Comparison of ENCODE assay signal across 9 cellular contexts in genomic region chr11:32297629-32298028, GRCh38.
A peak's percentile ranks its signal among the peaks of the same experiment; 100 is the strongest.
DNase-seq lines count a peak whose midpoint lies in the region; ATAC-seq and TF ChIP-seq lines count a peak whose summit lies in the region.
"Had no signal": no experiment of that assay in that cellular context is flagged by ENCODE, and none has a peak within 500 bp of the region (broad histone marks: within the 10 kb centered on the region; RNA-seq: fewer than 3 reads in every experiment).

No MANE protein-coding gene starts in this region.

- peak; percentile 75 for ATAC-seq in GM19351 (IDR thresholded peaks at IDR 0.05; ENCODE audit: unreplicated experiment)
- ATAC-seq in GM18873 (IDR thresholded peaks at IDR 0.05; ENCODE audit: low FRiP score, unreplicated experiment): no peak
- no peak for ATAC-seq in GM19455 (IDR thresholded peaks at IDR 0.05; ENCODE audit: unreplicated experiment)

- H3K4me3 ChIP-seq in dorsolateral prefrontal cortex (no peak overlapping the region), retinal pigment epithelial cell (ENCODE audit: low read length) (no peak overlapping the region)
- H3K4me3 ChIP-seq: HAP-1 had no signal

- peak; percentile 62 for DNase-seq in AG20443 (ENCODE audit: low spot score)
- peak; percentile 28 for DNase-seq in NCI-H460 (ENCODE audit: extremely low read depth, low read depth)
- DNase-seq in dorsolateral prefrontal cortex: peak in 4 of 10 donors; percentile 7 to 49 (median 38)
- no peak for DNase-seq in retinal pigment epithelial cell (ENCODE audit: low read depth)
- DNase-seq in DMS153 (lab: John Stamatoyannopoulos, UW): no peak

- H3K27ac ChIP-seq in dorsolateral prefrontal cortex: peak overlapping the region in 2 of 59 donors; percentile 1 to 47

- no peaks in the 10 kb centered on the region for H3K27me3 ChIP-seq in dorsolateral prefrontal cortex

- TF ChIP-seq CTCF in dorsolateral prefrontal cortex (IDR thresholded peaks at IDR 0.05 in 54 of 56, conservative IDR thresholded peaks at IDR 0.05 in 2 of 56; ENCODE audit: low read depth in 1 of 56, partially characterized antibody in 56 of 56) (peak; percentile 41 to 83 (median 62)), retinal pigment epithelial cell (conservative IDR thresholded peaks at IDR 0.05; ENCODE audit: low read depth, low read length) (peak; percentile 39)

- intact Hi-C loops in dorsolateral prefrontal cortex (cut with DNase I): loop anchor here (2.0 to 10.0 kb wide), 4 partner anchors 123 to 1193 kb away; no protein-coding TSS in a partner anchor

Comparison
In these comparisons a context has a peak if more than half of its experiments do, and no peak if none do; other contexts are left out.
1. DNase-seq: peak in AG20443 (single experiment) and NCI-H460 (single experiment); none in retinal pigment epithelial cell (single experiment) and DMS153 (single experiment).